Comparison of ENCODE assay signal across 29 cellular contexts in genomic region chr13:114224201-114224600, GRCh38. TPM values are rescaled to one million over a fixed set of nuclear protein-coding genes. Genes with fewer than 3 reads are reported as not detected.
"Had no signal": no experiment of that assay in that cellular context is flagged by ENCODE, and none has a peak within 500 bp of the region (broad histone marks: within the 10 kb centered on the region; RNA-seq: fewer than 3 reads in every experiment).

No MANE protein-coding gene starts in this region.

- H3K27me3 Mint-ChIP-seq: activated naive CD4-positive, alpha-beta T cell treated with anti-CD3 and anti-CD28 coated beads, Interleukin-2, amount 50 U/mL, for 24 hours had no signal

- FAIRE-seq: astrocyte had no signal

- H3K27ac ChIP-seq: brain microvascular endothelial cell, cardiac muscle cell had no signal

- H3K9me3 Mint-ChIP-seq: activated naive CD4-positive, alpha-beta T cell treated with anti-CD3 and anti-CD28 coated beads, Interleukin-2, amount 50 U/mL, for 24 hours; T-helper 2 cell treated with Interferon-gamma antibody and Interleukin-4, amounts not matched to agents 5 μg/mL and 100 μg/mL, for 36 hours had no signal

- H3K4me3 ChIP-seq: cardiac muscle cell had no signal

- DNase-seq: activated CD4-positive, alpha-beta T cell treated with anti-CD3 and anti-CD28 coated beads for 48 hours; activated CD4-positive, alpha-beta T cell treated with anti-CD3 and anti-CD28 coated beads, Interleukin-2, amount 50 U/mL, for 4 hours; activated CD4-positive, CD25-positive, alpha-beta regulatory T cell treated with anti-CD3 and anti-CD28 coated beads, Interleukin-2, amount 50 U/mL, for 72 hours; activated CD8-positive, alpha-beta memory T cell treated with anti-CD3 and anti-CD28 coated beads, Interleukin-2, amount 50 U/mL, for 48 hours; activated CD8-positive, alpha-beta T cell treated with anti-CD3 and anti-CD28 coated beads, Interleukin-2, amount 10 ng/mL, durations not matched to agents 7 days and 5 days; activated effector memory CD4-positive, alpha-beta T cell treated with Interleukin-2 at 50 U/mL for 16 hours; activated naive CD4-positive, alpha-beta T cell; activated T-cell treated with anti-CD3 and anti-CD28 coated beads, Interleukin-2, amount 50 U/mL, for 1 hour; amygdala; brain microvascular endothelial cell; KG1; NCI-H1048; NCI-H146; NCI-H187 treated with DMSO at 0.1 percent for 48 hours; NCI-H2171; NCI-H2227 treated with DMSO at 0.1 percent for 48 hours; NCI-H526; NCI-H774; SIG-M5; T-helper 1 cell had no signal

- H3K36me3 Mint-ChIP-seq: activated naive CD4-positive, alpha-beta T cell treated with anti-CD3 and anti-CD28 coated beads, Interleukin-2, amount 50 U/mL, for 24 hours had no signal

- ATAC-seq: activated CD8-positive, alpha-beta T cell treated with anti-CD3 and anti-CD28 coated beads, Interleukin-2, amount 10 ng/mL, durations not matched to agents 7 days and 5 days had no signal

- H3K36me3 ChIP-seq: brain microvascular endothelial cell, cardiac muscle cell had no signal

- H3K27ac Mint-ChIP-seq: activated CD8-positive, alpha-beta T cell treated with anti-CD3 and anti-CD28 coated beads, Interleukin-2, amount 10 ng/mL, durations not matched to agents 7 days and 5 days; T-helper 2 cell treated with Interferon-gamma antibody and Interleukin-4, amounts not matched to agents 5 μg/mL and 100 μg/mL, for 36 hours had no signal

- H3K4me3 Mint-ChIP-seq: activated CD8-positive, alpha-beta T cell treated with anti-CD3 and anti-CD28 coated beads, Interleukin-2, amount 10 ng/mL, durations not matched to agents 7 days and 5 days had no signal

RNA-seq across cellular contexts. Expression of gene CFAP97D2, which starts 45.1 kb away (rescaled TPM):
- total RNA-seq: activated CD8-positive, alpha-beta T cell treated with anti-CD3 and anti-CD28 coated beads, Interleukin-2, amount 10 ng/mL, durations not matched to agents 7 days and 5 days; astrocyte; cardiac muscle cell; LHCN-M2; M059J; NCI-H460; OCI-LY7; RPMI7951 had no signal
- polyA plus RNA-seq: cardiac muscle cell had no signal
